Comparison of ENCODE assay signal across 31 cellular contexts in the genomic region with DNA sequence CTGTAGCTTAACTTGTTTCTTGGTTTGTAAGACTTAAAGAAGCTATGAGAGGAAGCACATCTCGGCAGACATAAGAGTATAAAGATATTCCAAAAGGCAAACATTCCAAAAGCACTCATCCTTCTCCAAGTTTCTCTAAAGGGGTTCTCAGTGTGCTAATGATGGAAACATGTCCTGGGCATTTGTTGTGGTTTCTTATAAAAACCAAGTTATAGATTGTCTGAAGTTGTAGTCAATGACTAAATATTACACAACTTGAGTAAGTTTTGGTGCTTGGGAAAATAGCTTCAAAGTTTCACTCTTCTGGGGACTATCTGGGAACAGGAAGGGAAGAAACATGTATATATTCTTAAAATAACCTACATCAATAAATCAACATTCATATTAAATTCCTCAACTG.
DNase-seq lines count a peak whose midpoint lies in the region; ATAC-seq and TF ChIP-seq lines count a peak whose summit lies in the region.
"Had no signal": no experiment of that assay in that cellular context is flagged by ENCODE, and none has a peak within 500 bp of the region (broad histone marks: within the 10 kb centered on the region; RNA-seq: fewer than 3 reads in every experiment).

No MANE protein-coding gene starts in this region.

- WGBS in sigmoid colon, 2 donors, result 74 to 78% methylated on average over 1 of the region's 1 CpG

- H2AFZ ChIP-seq in Loucy (ENCODE audit: low read length) (no peak overlapping the region), osteoblast (ENCODE audit: low read length) (no peak overlapping the region), GM23338 (no peak overlapping the region)
- H2AFZ ChIP-seq: PC-9 had no signal

- H3K4me3 ChIP-seq in AG10803 (ENCODE audit: low read length) (no peak overlapping the region), Loucy (ENCODE audit: low read length, poor library complexity, severe bottlenecking) (no peak overlapping the region), osteoblast (ENCODE audit: insufficient read depth, low read length) (no peak overlapping the region), sigmoid colon (no peak overlapping the region), GM23338 (no peak overlapping the region)
- H3K4me3 ChIP-seq: HAP-1, ovary, PC-9, thoracic aorta had no signal

- no peak for TF ChIP-seq CTCF in AG10803 (conservative IDR thresholded peaks at IDR 0.05; ENCODE audit: low read length)
- TF ChIP-seq CTCF in Loucy (conservative IDR thresholded peaks at IDR 0.05; ENCODE audit: low read length), result no peak
- no peak for TF ChIP-seq CTCF in osteoblast (IDR thresholded peaks at IDR 0.05; ENCODE audit: extremely low read depth, low read depth, low read length)
- TF ChIP-seq CTCF in sigmoid colon (IDR thresholded peaks at IDR 0.05), result no peak
- TF ChIP-seq CTCF in GM23338 (conservative IDR thresholded peaks at IDR 0.05; ENCODE audit: low read depth in 2 of 2), result no peak

- H3K27me3 ChIP-seq in Loucy (ENCODE audit: insufficient read depth, low read length, poor library complexity, severe bottlenecking), result no peaks in the 10 kb centered on the region
- no peaks in the 10 kb centered on the region for H3K27me3 ChIP-seq in osteoblast (ENCODE audit: insufficient read depth, low read length)
- no peaks in the 10 kb centered on the region for H3K27me3 ChIP-seq in sigmoid colon
- H3K27me3 ChIP-seq in GM23338 (ENCODE audit: insufficient read depth), result no peaks in the 10 kb centered on the region
- H3K27me3 ChIP-seq: ovary had no signal

- no peaks in the 10 kb centered on the region for H3F3A ChIP-seq in Loucy (ENCODE audit: low read depth)
- H3F3A ChIP-seq in GM23338 (replicated peaks; ENCODE audit: low read depth), result no peaks in the 10 kb centered on the region

- H3K79me2 ChIP-seq in Loucy (ENCODE audit: insufficient read depth, low read length) (no peaks in the 10 kb centered on the region), osteoblast (ENCODE audit: insufficient read depth, low read length) (no peaks in the 10 kb centered on the region), GM23338 (replicated peaks; ENCODE audit: insufficient read depth) (no peaks in the 10 kb centered on the region)

- H3K4me1 Mint-ChIP-seq in GM23338, result no peaks in the 10 kb centered on the region
- H3K4me1 Mint-ChIP-seq: activated CD4-positive, alpha-beta T cell treated with anti-CD3 and anti-CD28 coated beads, Interleukin-2, amount 10 ng/mL, durations not matched to agents 24 days and 14 days; IgD-negative memory B cell; immature natural killer cell; naive thymus-derived CD8-positive, alpha-beta T cell had no signal

- peak overlapping the region; percentile 40 for H3K4me2 ChIP-seq in Loucy (ENCODE audit: low read depth, low read length, poor library complexity, severe bottlenecking)
- H3K4me2 ChIP-seq in osteoblast (ENCODE audit: insufficient read depth, low read length), result peak overlapping the region; percentile 40
- no peak overlapping the region for H3K4me2 ChIP-seq in GM23338
- H3K4me2 ChIP-seq: PC-9 had no signal

- H3K9me3 Mint-ChIP-seq in GM23338, result no peaks in the 10 kb centered on the region
- H3K9me3 Mint-ChIP-seq: activated CD4-positive, alpha-beta T cell treated with anti-CD3 and anti-CD28 coated beads, Interleukin-2, amount 10 ng/mL, durations not matched to agents 24 days and 14 days; CD8-positive, alpha-beta T cell; dendritic cell treated with granulocyte-macrophage colony-stimulating factor and Interleukin-4, amounts not matched to agents 40 ng/mL and 50 ng/mL, for 4 days had no signal

- H3K9me2 ChIP-seq in Loucy (replicated peaks; ENCODE audit: low read depth, low read length) (no peaks in the 10 kb centered on the region), GM23338 (ENCODE audit: insufficient read depth) (no peaks in the 10 kb centered on the region)

- peaks cover 2% of the 10 kb centered on the region for H3K27me3 Mint-ChIP-seq in GM23338 (ENCODE audit: insufficient read depth, low read depth, poor library complexity)
- H3K27me3 Mint-ChIP-seq: activated CD4-positive, alpha-beta T cell treated with anti-CD3 and anti-CD28 coated beads, Interleukin-2, amount 10 ng/mL, durations not matched to agents 24 days and 14 days; dendritic cell treated with granulocyte-macrophage colony-stimulating factor and Interleukin-4, amounts not matched to agents 40 ng/mL and 50 ng/mL, for 4 days; IgD-negative memory B cell had no signal

- H3K9ac ChIP-seq in Loucy (ENCODE audit: low read depth, low read length, poor library complexity, severe bottlenecking), result no peak overlapping the region

- H3K27ac ChIP-seq in osteoblast (ENCODE audit: low read depth, low read length) (peak overlapping the region; percentile 58), sigmoid colon (no peak overlapping the region), GM23338 (ENCODE audit: low read depth) (no peak overlapping the region)
- H3K27ac ChIP-seq: ovary, PC-9, thoracic aorta, WERI-Rb-1 had no signal

- intact Hi-C loops in sigmoid colon (cut with DNase I), result no loop called here

- no peaks in the 10 kb centered on the region for H3K36me3 ChIP-seq in Loucy (ENCODE audit: insufficient read depth, low read length)
- no peaks in the 10 kb centered on the region for H3K36me3 ChIP-seq in osteoblast (ENCODE audit: insufficient read depth, low read length)
- H3K36me3 ChIP-seq in sigmoid colon, result no peaks in the 10 kb centered on the region
- no peaks in the 10 kb centered on the region for H3K36me3 ChIP-seq in GM23338 (ENCODE audit: insufficient read depth)
- H3K36me3 ChIP-seq: HAP-1, ovary, thoracic aorta, WERI-Rb-1 had no signal

- no peak for ATAC-seq in GM23338
- ATAC-seq: CD8-positive, alpha-beta T cell; naive thymus-derived CD8-positive, alpha-beta T cell; stimulated activated naive CD8-positive, alpha-beta T cell treated with anti-CD3 and anti-CD28 coated beads, Interleukin-15, Interleukin-2, amounts not matched to agents 100 U/mL and 50 U/mL, for 24 hours had no signal

- DNase-seq in AG10803 (ENCODE audit: low read depth) (peak; percentile 41), fibroblast of gingiva (ENCODE audit: low read depth) (peak; percentile 14), osteoblast (ENCODE audit: insufficient read length, low spot score, missing footprints) (no peak), NCI-H524 treated with DMSO at 0.1 percent for 48 hours (lab: John Stamatoyannopoulos, UW) (no peak), sigmoid colon (no peak), DMS53 treated with DMSO at 0.1 percent for 48 hours (lab: John Stamatoyannopoulos, UW; ENCODE audit: unreplicated experiment) (no peak), GM23338 (ENCODE audit: low spot score) (no peak)
- DNase-seq: activated CD4-positive, alpha-beta T cell treated with anti-CD3 and anti-CD28 coated beads, Interleukin-2, amount 10 ng/mL, durations not matched to agents 24 days and 14 days; activated naive CD4-positive, alpha-beta T cell; activated T-cell treated with anti-CD3 and anti-CD28 coated beads, Interleukin-2, amount 50 U/mL, for 48 hours; AML-193; CD8-positive, alpha-beta T cell; DMS153; foreskin melanocyte; GF-D8; immature natural killer cell; midbrain; naive thymus-derived CD8-positive, alpha-beta T cell; NCI-H1417 treated with DMSO at 0.1 percent for 48 hours; NCI-H510A; ovary; PC-9; SHP77; stimulated activated naive CD8-positive, alpha-beta T cell treated with anti-CD3 and anti-CD28 coated beads, Interleukin-15, Interleukin-2, amounts not matched to agents 100 U/mL and 50 U/mL, for 24 hours; T-helper 9 cell; WERI-Rb-1 had no signal

- no peaks in the 10 kb centered on the region for H4K20me1 ChIP-seq in Loucy (ENCODE audit: insufficient read depth, low read length, poor library complexity, severe bottlenecking)
- H4K20me1 ChIP-seq in osteoblast (ENCODE audit: insufficient read depth, low read length), result no peaks in the 10 kb centered on the region
- no peaks in the 10 kb centered on the region for H4K20me1 ChIP-seq in GM23338 (replicated peaks; ENCODE audit: insufficient read depth)

- no peaks in the 10 kb centered on the region for H3K9me3 ChIP-seq in Loucy (ENCODE audit: insufficient read depth, low read depth, low read length)
- H3K9me3 ChIP-seq in osteoblast (ENCODE audit: low read depth, low read length), result no peaks in the 10 kb centered on the region
- H3K9me3 ChIP-seq in sigmoid colon, result no peaks in the 10 kb centered on the region
- H3K9me3 ChIP-seq: HAP-1, ovary, thoracic aorta had no signal

- TF ChIP-seq POLR2A in sigmoid colon (IDR thresholded peaks at IDR 0.05), result no peak

- H3K4me1 ChIP-seq in Loucy (ENCODE audit: insufficient read depth, low read length, poor library complexity, severe bottlenecking) (peaks cover 29% of the 10 kb centered on the region), osteoblast (ENCODE audit: insufficient read depth, low read length) (no peaks in the 10 kb centered on the region), sigmoid colon (no peaks in the 10 kb centered on the region), GM23338 (ENCODE audit: insufficient read depth) (no peaks in the 10 kb centered on the region)
- H3K4me1 ChIP-seq: HAP-1 had no signal

- no peak overlapping the region for H3K27ac Mint-ChIP-seq in GM23338
- H3K27ac Mint-ChIP-seq: activated CD4-positive, alpha-beta T cell treated with anti-CD3 and anti-CD28 coated beads, Interleukin-2, amount 10 ng/mL, durations not matched to agents 24 days and 14 days; CD8-positive, alpha-beta T cell; dendritic cell treated with granulocyte-macrophage colony-stimulating factor and Interleukin-4, amounts not matched to agents 40 ng/mL and 50 ng/mL, for 4 days; IgD-negative memory B cell; immature natural killer cell; naive thymus-derived CD8-positive, alpha-beta T cell had no signal

- no peaks in the 10 kb centered on the region for H3K36me3 Mint-ChIP-seq in GM23338 (ENCODE audit: low read depth)
- H3K36me3 Mint-ChIP-seq: CD8-positive, alpha-beta T cell; IgD-negative memory B cell; immature natural killer cell; naive thymus-derived CD8-positive, alpha-beta T cell had no signal

- TF ChIP-seq EP300 in sigmoid colon (IDR thresholded peaks at IDR 0.05), result no peak

- H3K4me3 Mint-ChIP-seq in GM23338, result no peak overlapping the region
- H3K4me3 Mint-ChIP-seq: activated CD4-positive, alpha-beta T cell treated with anti-CD3 and anti-CD28 coated beads, Interleukin-2, amount 10 ng/mL, durations not matched to agents 24 days and 14 days; CD8-positive, alpha-beta T cell; dendritic cell treated with granulocyte-macrophage colony-stimulating factor and Interleukin-4, amounts not matched to agents 40 ng/mL and 50 ng/mL, for 4 days; IgD-negative memory B cell; immature natural killer cell; naive thymus-derived CD8-positive, alpha-beta T cell had no signal

TF ChIP-seq in GM23338, 12 proteins besides CTCF, POLR2A, EP300 and RAD21:
- TF ChIP-seq JUNB (IDR thresholded peaks at IDR 0.05; ENCODE audit: unreplicated experiment) (no peak), ZNF331 (CRISPR knock-in tag; IDR thresholded peaks at IDR 0.05; ENCODE audit: low read depth) (no peak), CREB1 (CRISPR knock-in tag; IDR thresholded peaks at IDR 0.05; ENCODE audit: low read depth) (no peak), EZH2 (IDR thresholded peaks at IDR 0.05; ENCODE audit: low read depth, unreplicated experiment) (no peak)

Comparison
In these comparisons a context has a peak if more than half of its experiments do, and no peak if none do; other contexts are left out.
1. DNase-seq: peak in AG10803 (single experiment) and fibroblast of gingiva (single experiment); none in osteoblast (single experiment), NCI-H524 treated with DMSO at 0.1 percent for 48 hours (single experiment), sigmoid colon (single experiment), DMS53 treated with DMSO at 0.1 percent for 48 hours (single experiment) and GM23338 (single experiment).